Comparison of ENCODE assay signal across 8 cellular contexts in genomic region chr11:47176328-47177228, GRCh38. TPM values are rescaled to one million over a fixed set of nuclear protein-coding genes. Genes with fewer than 3 reads are reported as not detected.
DNase-seq lines count a peak whose midpoint lies in the region; ATAC-seq and TF ChIP-seq lines count a peak whose summit lies in the region.

Gene ARFGAP2 (minus strand): TSS chr11:47176879. CDS start chr11:47176853, 26 bp downstream.

- under 1% methylated on average over 89 of the region's 89 CpGs for WGBS in right cardiac atrium

- DNase-seq in NCI-H1930 (lab: John Stamatoyannopoulos, UW), result peak; percentile 90 to 96
- peak; percentile 94 for DNase-seq in T-helper 22 cell (ENCODE audit: low read depth)
- peak; percentile 89 to 98 for DNase-seq in ascending aorta (ENCODE audit: low spot score in 2 of 2)
- peak; percentile 97 to 99 (median 99) for DNase-seq in right cardiac atrium
- DNase-seq in vagina (ENCODE audit: extremely low spot score in 2 of 2), result peak in 1 of 2 donors; percentile 97

- intact Hi-C loops in ascending aorta (cut with DNase I) (loop anchor here (1.0 to 5.0 kb wide), 6 partner anchors 9 to 251 kb away; partner anchors contain the start of genes PSMC3 and SLC39A13), right cardiac atrium (cut with DNase I) (loop anchor here in 2 of 4 donors (2.0 to 5.0 kb wide), 4 partner anchors 86 to 180 kb away; partner anchors contain the start of gene MYBPC3 (in 1 of the 2)), vagina (cut with DNase I) (loop anchor here (5.0 kb wide), 3 partner anchors 36 to 176 kb away; partner anchors contain the start of genes DDB2, MYBPC3 and NR1H3)

- peak within 1 kb of the TSS; percentile 98 to 99 for H3K4me3 ChIP-seq in ascending aorta
- peak within 1 kb of the TSS; percentile 82 for H3K4me3 ChIP-seq in right cardiac atrium (ENCODE audit: low read length)
- H3K4me3 ChIP-seq in rectal smooth muscle tissue (ENCODE audit: low read length), result peak within 1 kb of the TSS; percentile 93
- peak within 1 kb of the TSS; percentile 81 to 96 for H3K4me3 ChIP-seq in vagina

- H3K4me1 ChIP-seq in ascending aorta (peaks cover 15 to 33% of the 10 kb centered on the region in 2 donors), right cardiac atrium (ENCODE audit: control insufficient read depth, insufficient read depth, low read length) (peaks cover 13% of the 10 kb centered on the region), rectal smooth muscle tissue (ENCODE audit: control insufficient read depth, insufficient read depth, low read length) (peaks cover 25% of the 10 kb centered on the region), vagina (peaks cover 53% of the 10 kb centered on the region)

- TF ChIP-seq POLR2A in vagina (IDR thresholded peaks at IDR 0.05), result peak in 1 of 2 donors; percentile 18

- H3K27ac ChIP-seq in ascending aorta (peak within 1 kb of the TSS; percentile 98 to 99), right cardiac atrium (ENCODE audit: low read length) (peak within 1 kb of the TSS; percentile 99), rectal smooth muscle tissue (ENCODE audit: low read depth, low read length) (peak within 1 kb of the TSS; percentile 96), vagina (peak within 1 kb of the TSS; percentile 98)

- ATAC-seq in GM18508 (IDR thresholded peaks at IDR 0.05; ENCODE audit: insufficient read depth, unreplicated experiment) (peak; percentile 46), HG02973 (IDR thresholded peaks at IDR 0.05; ENCODE audit: unreplicated experiment) (peak; percentile 85), right cardiac atrium (peak; percentile 95 to 96)

- H3K9ac ChIP-seq in rectal smooth muscle tissue (ENCODE audit: low read length), result peak within 1 kb of the TSS; percentile 85

- no peaks in the 10 kb centered on the region for H3K9me3 ChIP-seq in ascending aorta
- H3K9me3 ChIP-seq in right cardiac atrium (ENCODE audit: control insufficient read depth, low read length), result no peaks in the 10 kb centered on the region
- H3K9me3 ChIP-seq in vagina, result no peaks in the 10 kb centered on the region

- peaks cover 35 to 55% of the 10 kb centered on the region in 2 donors for H3K36me3 ChIP-seq in ascending aorta
- H3K36me3 ChIP-seq in rectal smooth muscle tissue (ENCODE audit: control insufficient read depth, insufficient read depth, low read length), result peaks cover 22% of the 10 kb centered on the region
- H3K36me3 ChIP-seq in vagina, result peaks cover 0 to 42% of the 10 kb centered on the region in 2 donors

- TF ChIP-seq CTCF in ascending aorta (IDR thresholded peaks at IDR 0.05) (no peak), vagina (IDR thresholded peaks at IDR 0.05) (no peak)

- H3K27me3 ChIP-seq in ascending aorta (no peaks in the 10 kb centered on the region), right cardiac atrium (ENCODE audit: control insufficient read depth, insufficient read depth) (no peaks in the 10 kb centered on the region), rectal smooth muscle tissue (ENCODE audit: control insufficient read depth, insufficient read depth, low read length) (no peaks in the 10 kb centered on the region), vagina (no peaks in the 10 kb centered on the region)

RNA-seq across cellular contexts. Expression of gene ARFGAP2, which starts in this region (rescaled TPM):
- total RNA-seq in ascending aorta, result 66.1 TPM
- 10 to 100 TPM; 43.8 to 67.4 (median 56.5) TPM for total RNA-seq in right cardiac atrium
- 39.8 TPM for polyA plus RNA-seq in right cardiac atrium
- total RNA-seq in vagina, result 79.3 TPM
